Comparison of ENCODE assay signal across 14 cellular contexts in the genomic region with DNA sequence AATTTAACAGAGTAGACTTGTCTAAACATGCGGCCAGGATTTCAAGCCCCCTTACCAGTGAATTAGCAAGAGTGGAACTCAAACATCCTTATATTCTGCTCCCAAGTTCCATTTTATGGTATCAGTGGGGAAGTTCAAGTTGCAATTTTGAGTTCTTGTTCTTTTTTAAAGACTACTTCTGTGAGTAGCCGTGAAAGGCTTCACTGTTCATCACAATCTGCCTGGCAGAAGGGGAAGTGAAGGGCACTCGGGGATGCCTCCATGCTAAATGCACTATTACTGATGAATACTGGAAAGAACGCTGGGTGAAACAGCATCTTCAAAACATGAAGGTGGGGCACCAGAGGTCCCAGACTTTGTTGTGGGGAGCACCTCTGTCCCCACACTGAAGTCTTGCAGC. TPM values are rescaled to one million over a fixed set of nuclear protein-coding genes. Genes with fewer than 3 reads are reported as not detected.
"Had no signal": no experiment of that assay in that cellular context is flagged by ENCODE, and none has a peak within 500 bp of the region (broad histone marks: within the 10 kb centered on the region; RNA-seq: fewer than 3 reads in every experiment).

No MANE protein-coding gene starts in this region.

- H3K27me3 Mint-ChIP-seq: activated naive CD8-positive, alpha-beta T cell treated with anti-CD3 and anti-CD28 coated beads, Interleukin-2, amount 50 U/mL, for 24 hours had no signal

- H3K36me3 ChIP-seq: ascending aorta, ovary, stomach, thyroid gland, uterus, WERI-Rb-1 had no signal

- H3K9me3 ChIP-seq: ovary, thyroid gland, uterus had no signal

- H3K4me3 ChIP-seq: ascending aorta, ovary, skin epidermis, stomach, thyroid gland, uterus had no signal

- H3K4me1 Mint-ChIP-seq: neural crest cell had no signal

- H3K27ac Mint-ChIP-seq: activated naive CD8-positive, alpha-beta T cell treated with anti-CD3 and anti-CD28 coated beads, Interleukin-2, amount 50 U/mL, for 24 hours; activated T-helper 1 cell treated with anti-CD3 and anti-CD28 coated beads, Interleukin-12 subunit alpha, Interleukin-12 subunit beta, Interleukin-2, Interleukin-4 antibody, amounts not matched to agents 30 ng/mL and 10 ng/mL and 1 ng/mL, durations not matched to agents 14 hours and 24 hours and 36 hours had no signal

- H3K4me1 ChIP-seq: ascending aorta, uterus had no signal

- ATAC-seq: activated naive CD8-positive, alpha-beta T cell treated with anti-CD3 and anti-CD28 coated beads, Interleukin-2, amount 50 U/mL, for 24 hours; foreskin keratinocyte had no signal

- H3K4me3 Mint-ChIP-seq: activated naive CD8-positive, alpha-beta T cell treated with anti-CD3 and anti-CD28 coated beads, Interleukin-2, amount 50 U/mL, for 24 hours; activated T-helper 1 cell treated with anti-CD3 and anti-CD28 coated beads, Interleukin-12 subunit alpha, Interleukin-12 subunit beta, Interleukin-2, Interleukin-4 antibody, amounts not matched to agents 30 ng/mL and 10 ng/mL and 1 ng/mL, durations not matched to agents 14 hours and 24 hours and 36 hours; neural crest cell had no signal

- H3K27me3 ChIP-seq: ascending aorta, foreskin keratinocyte, ovary, stomach, thyroid gland, uterus had no signal

- H3K27ac ChIP-seq: ascending aorta, foreskin keratinocyte, ovary, stomach, thyroid gland, uterus, WERI-Rb-1 had no signal

- DNase-seq: activated CD4-positive, alpha-beta T cell treated with anti-CD3 and anti-CD28 coated beads for 4 hours; activated naive CD4-positive, alpha-beta T cell; activated naive CD8-positive, alpha-beta T cell treated with anti-CD3 and anti-CD28 coated beads, Interleukin-2, amount 50 U/mL, for 24 hours; foreskin keratinocyte; ovary; retina; stomach; thyroid gland; uterus; WERI-Rb-1 had no signal

RNA-seq across cellular contexts. Expression of a gene that starts 22.4 kb away (rescaled TPM):
- total RNA-seq: foreskin keratinocyte, neural crest cell had no signal
- polyA plus RNA-seq: foreskin keratinocyte had no signal
